8 cellular contexts compared by ENCODE assay signal in the genomic region with DNA sequence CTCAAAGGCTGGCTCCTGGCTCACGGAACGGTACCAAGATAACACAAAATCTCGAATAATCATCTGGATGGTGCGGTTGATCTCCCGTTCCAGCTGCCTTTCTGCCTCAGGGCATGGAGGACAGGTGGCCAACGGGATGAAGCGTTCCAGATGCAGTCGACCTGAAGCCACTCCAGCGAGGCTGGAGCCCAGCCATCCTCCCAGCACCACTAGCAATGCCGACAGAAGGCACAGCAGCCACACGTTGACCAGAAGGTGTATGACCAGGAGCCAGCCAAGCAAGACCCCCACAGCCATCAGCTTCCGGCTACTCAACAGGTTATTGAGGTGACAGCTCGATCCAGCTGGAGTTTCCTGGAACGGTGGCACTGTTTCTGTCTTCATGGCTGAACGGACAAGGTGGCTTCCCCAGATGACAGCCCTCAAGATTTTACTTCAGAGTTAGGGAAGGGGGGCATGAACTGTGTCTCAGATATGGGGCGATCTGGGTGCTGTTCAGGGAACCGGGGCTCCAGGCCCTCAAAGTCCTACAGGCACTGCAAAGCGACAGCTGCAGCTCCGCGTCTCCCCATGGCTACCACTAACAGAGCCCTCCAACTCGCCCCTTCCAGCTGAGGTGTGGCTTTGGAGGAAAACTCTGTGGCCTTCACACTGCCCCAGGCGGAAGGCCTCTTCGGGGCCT. TPM values are rescaled to one million over a fixed set of nuclear protein-coding genes. Genes with fewer than 3 reads are reported as not detected.
DNase-seq lines count a peak whose midpoint lies in the region; ATAC-seq and TF ChIP-seq lines count a peak whose summit lies in the region.

No MANE protein-coding gene starts in this region.

- no peak for TF ChIP-seq CTCF in brain (conservative IDR thresholded peaks at IDR 0.05)

- peaks cover 28% of the 10 kb centered on the region for H3K36me3 Mint-ChIP-seq in brain

- H3K4me3 ChIP-seq in mesodermal cell (ENCODE audit: extremely low read depth, insufficient read depth, low read length, poor library complexity, severe bottlenecking) = peak overlapping the region; percentile 84

- H3K27ac ChIP-seq in mesodermal cell (ENCODE audit: low read depth, low read length, severe bottlenecking) = peak overlapping the region; percentile 16

- H3K4me1 Mint-ChIP-seq in brain = peaks cover 52% of the 10 kb centered on the region

- H3K9me3 ChIP-seq in mesodermal cell (ENCODE audit: control insufficient read depth, low read length) = no peaks in the 10 kb centered on the region

- 67 to 70% methylated on average over 19 to 20 of the region's 23 CpGs for WGBS in mesodermal cell (ENCODE audit: insufficient coverage in 2 of 2), 2 experiments

- peak; percentile 20 for ATAC-seq in HG03571 (IDR thresholded peaks at IDR 0.05; ENCODE audit: unreplicated experiment)
- ATAC-seq in GM18873 (IDR thresholded peaks at IDR 0.05; ENCODE audit: low FRiP score, unreplicated experiment) = no peak

- peak overlapping the region; percentile 87 to 93 (median 90) for H3K4me3 Mint-ChIP-seq in brain

- DNase-seq in NCI-H345 (lab: John Stamatoyannopoulos, UW) = peak; percentile 33
- DNase-seq in NCI-H345 treated with DMSO at 0.1 percent for 48 hours (lab: John Stamatoyannopoulos, UW; ENCODE audit: unreplicated experiment) = no peak
- no peak for DNase-seq in HEK293T (ENCODE audit: extremely low spot score)
- DNase-seq in stimulated activated CD4-positive, alpha-beta T cell treated with anti-CD3 and anti-CD28 coated beads, Interleukin-2, amount 100 ng/mL, for 24 hours = no peak

- H3K36me3 ChIP-seq in mesodermal cell (ENCODE audit: control insufficient read depth, insufficient read depth, low read length) = peaks cover 40% of the 10 kb centered on the region

- peaks cover 0 to 3% (median 0%) of the 10 kb centered on the region in 5 experiments for H3K9me3 Mint-ChIP-seq in brain

- CTCF ChIA-PET in HEK293T (lab: Yijun Ruan, JAX) = interaction anchor here (0.6 to 1.0 kb wide), 2 partner anchors 11 to 12 kb away, joined by 3 to 4 read pairs; no protein-coding TSS in a partner anchor

- peaks cover 3% of the 10 kb centered on the region for H3K27me3 Mint-ChIP-seq in brain

- H3K27ac Mint-ChIP-seq in brain = peak overlapping the region in 4 of 5 experiments; percentile 72 to 92 (median 80)

- no peaks in the 10 kb centered on the region for H3K4me1 ChIP-seq in mesodermal cell (ENCODE audit: control insufficient read depth, insufficient read depth, low read length, poor library complexity, severe bottlenecking)

- POLR2A ChIA-PET in HEK293T (lab: Yijun Ruan, JAX) = interaction anchor here (0.9 kb wide), 1 partner anchor 771 kb away, joined by 3 read pairs; no protein-coding TSS in a partner anchor

TF ChIP-seq in HEK293T, 16 proteins besides CTCF, POLR2A, EP300 and RAD21:
- TF ChIP-seq BHLHE40 (IDR thresholded peaks at IDR 0.05; ENCODE audit: borderline replicate concordance) (no peak), FOXA1 (IDR thresholded peaks at IDR 0.05) (no peak), FOXK2 (IDR thresholded peaks at IDR 0.05) (no peak), LEF1 (IDR thresholded peaks at IDR 0.05; ENCODE audit: borderline replicate concordance) (no peak), CTBP1 (IDR thresholded peaks at IDR 0.05; ENCODE audit: borderline replicate concordance) (no peak), FOXM1 (IDR thresholded peaks at IDR 0.05; ENCODE audit: borderline replicate concordance) (no peak), ZNF384 (IDR thresholded peaks at IDR 0.05) (no peak), ARNT (IDR thresholded peaks at IDR 0.05) (no peak), NFRKB (IDR thresholded peaks at IDR 0.05) (no peak), L3MBTL2 (conservative IDR thresholded peaks at IDR 0.05) (no peak), SUZ12 (IDR thresholded peaks at IDR 0.05) (no peak), HDGF (IDR thresholded peaks at IDR 0.05; ENCODE audit: borderline replicate concordance) (no peak), TARDBP (IDR thresholded peaks at IDR 0.05) (no peak), SP1 (IDR thresholded peaks at IDR 0.05) (no peak), ELF4 (IDR thresholded peaks at IDR 0.05) (no peak)
- TF ChIP-seq, protein P1, sequence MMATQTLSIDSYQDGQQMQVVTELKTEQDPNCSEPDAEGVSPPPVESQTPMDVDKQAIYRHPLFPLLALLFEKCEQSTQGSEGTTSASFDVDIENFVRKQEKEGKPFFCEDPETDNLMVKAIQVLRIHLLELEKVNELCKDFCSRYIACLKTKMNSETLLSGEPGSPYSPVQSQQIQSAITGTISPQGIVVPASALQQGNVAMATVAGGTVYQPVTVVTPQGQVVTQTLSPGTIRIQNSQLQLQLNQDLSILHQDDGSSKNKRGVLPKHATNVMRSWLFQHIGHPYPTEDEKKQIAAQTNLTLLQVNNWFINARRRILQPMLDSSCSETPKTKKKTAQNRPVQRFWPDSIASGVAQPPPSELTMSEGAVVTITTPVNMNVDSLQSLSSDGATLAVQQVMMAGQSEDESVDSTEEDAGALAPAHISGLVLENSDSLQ (IDR thresholded peaks at IDR 0.05) = no peak

RNA-seq across cellular contexts. Expression of a gene that starts 0.6 kb away (rescaled TPM):
- 62.4 TPM for polyA plus RNA-seq in brain (ENCODE audit: insufficient read depth, low read depth, low replicate concordance)
- polyA plus RNA-seq in mesodermal cell (2013, experiment 1 of 2) = 27.1 TPM
- polyA plus RNA-seq in mesodermal cell (2013, experiment 2 of 2) = 22.4 TPM
